27 cellular contexts compared by ENCODE assay signal in the genomic region with DNA sequence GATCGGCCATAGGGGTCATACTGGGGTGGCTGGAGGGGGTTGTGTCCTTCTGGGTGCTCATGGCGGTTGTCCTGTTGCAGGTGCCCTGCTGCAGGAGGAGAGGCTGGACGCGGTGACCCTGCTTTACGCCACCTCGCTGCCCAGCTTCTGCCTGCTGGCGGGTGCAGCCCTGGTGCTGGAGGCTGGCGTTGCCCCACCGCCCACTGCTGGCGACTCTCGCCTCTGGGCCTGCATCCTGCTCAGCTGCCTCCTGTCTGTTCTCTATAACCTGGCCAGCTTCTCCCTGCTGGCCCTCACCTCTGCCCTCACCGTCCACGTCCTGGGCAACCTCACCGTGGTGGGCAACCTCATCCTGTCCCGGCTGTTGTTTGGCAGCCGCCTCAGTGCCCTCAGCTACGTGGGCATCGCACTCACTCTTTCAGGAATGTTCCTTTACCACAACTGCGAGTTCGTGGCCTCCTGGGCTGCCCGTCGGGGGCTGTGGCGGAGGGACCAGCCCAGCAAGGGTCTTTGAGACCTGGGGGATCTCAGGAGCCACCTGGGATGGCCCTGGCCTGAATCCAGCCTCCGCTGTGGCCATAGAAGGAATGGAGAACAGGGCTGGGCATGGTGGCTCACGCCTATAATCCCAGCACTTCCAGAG. TPM values are rescaled to one million over a fixed set of nuclear protein-coding genes. Genes with fewer than 3 reads are reported as not detected.
"Had no signal": no experiment of that assay in that cellular context is flagged by ENCODE, and none has a peak within 500 bp of the region (broad histone marks: within the 10 kb centered on the region; RNA-seq: fewer than 3 reads in every experiment).

No MANE protein-coding gene starts in this region.

- H3K9me3 Mint-ChIP-seq: activated B cell treated with CpG ODN at 0.5 μM for 24 hours; activated CD4-positive, alpha-beta memory T cell treated with anti-CD3 and anti-CD28 coated beads for 36 hours; activated CD4-positive, alpha-beta T cell treated with anti-CD3 and anti-CD28 coated beads, Interleukin-2, amount 10 ng/mL, durations not matched to agents 7 days and 5 days; activated naive CD8-positive, alpha-beta T cell treated with anti-CD3 and anti-CD28 coated beads for 36 hours; activated T-cell treated with anti-CD3 and anti-CD28 coated beads, Interleukin-2, amount 50 U/mL, for 4 hours; T-cell had no signal

- FAIRE-seq: TTC549 had no signal

- H3K27ac Mint-ChIP-seq: activated B cell treated with CpG ODN at 0.5 μM for 24 hours; activated CD4-positive, alpha-beta memory T cell treated with anti-CD3 and anti-CD28 coated beads for 36 hours; activated CD4-positive, alpha-beta T cell treated with anti-CD3 and anti-CD28 coated beads, Interleukin-2, amount 10 ng/mL, durations not matched to agents 7 days and 5 days; activated naive CD8-positive, alpha-beta T cell treated with anti-CD3 and anti-CD28 coated beads for 36 hours; T-cell had no signal

- H3K27me3 ChIP-seq: brain microvascular endothelial cell, cardiac muscle cell had no signal

- H3K36me3 Mint-ChIP-seq: T-cell had no signal

- H3K27me3 Mint-ChIP-seq: activated B cell treated with CpG ODN at 0.5 μM for 24 hours; activated CD4-positive, alpha-beta memory T cell treated with anti-CD3 and anti-CD28 coated beads for 36 hours; activated CD4-positive, alpha-beta T cell treated with anti-CD3 and anti-CD28 coated beads, Interleukin-2, amount 10 ng/mL, durations not matched to agents 7 days and 5 days; activated naive CD8-positive, alpha-beta T cell treated with anti-CD3 and anti-CD28 coated beads for 36 hours; T-cell had no signal

- H3K4me3 Mint-ChIP-seq: activated B cell treated with CpG ODN at 0.5 μM for 24 hours; activated CD4-positive, alpha-beta memory T cell treated with anti-CD3 and anti-CD28 coated beads for 36 hours; activated CD4-positive, alpha-beta T cell treated with anti-CD3 and anti-CD28 coated beads, Interleukin-2, amount 10 ng/mL, durations not matched to agents 7 days and 5 days; activated naive CD8-positive, alpha-beta T cell treated with anti-CD3 and anti-CD28 coated beads for 36 hours; activated T-cell treated with anti-CD3 and anti-CD28 coated beads, Interleukin-2, amount 50 U/mL, for 4 hours; T-cell had no signal

- H3K36me3 ChIP-seq: brain microvascular endothelial cell, cardiac muscle cell had no signal

- H3K4me3 ChIP-seq: cardiac muscle cell, SK-N-MC had no signal

- DNase-seq: activated B cell treated with CpG ODN at 0.5 μM for 24 hours; activated CD4-positive, alpha-beta memory T cell treated with anti-CD3 and anti-CD28 coated beads for 36 hours; activated CD4-positive, alpha-beta T cell treated with anti-CD3 and anti-CD28 coated beads for 1 hour; activated CD4-positive, alpha-beta T cell treated with anti-CD3 and anti-CD28 coated beads, Interleukin-2, amount 10 ng/mL, durations not matched to agents 7 days and 5 days; activated CD8-positive, alpha-beta memory T cell treated with anti-CD3 and anti-CD28 coated beads for 24 hours; activated effector memory CD4-positive, alpha-beta T cell treated with anti-CD3 and anti-CD28 coated beads, Interleukin-2, amount 50 U/mL, for 16 hours; activated naive CD4-positive, alpha-beta T cell treated with Interleukin-2 at 50 U/mL for 16 hours; activated naive CD8-positive, alpha-beta T cell treated with anti-CD3 and anti-CD28 coated beads for 36 hours; activated T-cell treated with anti-CD3 and anti-CD28 coated beads, Interleukin-2, amount 50 U/mL, for 4 hours; brain microvascular endothelial cell; Kasumi-1; KBM-7; NCI-H1105 treated with DMSO at 0.1 percent for 48 hours; NCI-H1436 treated with DMSO at 0.1 percent for 48 hours; NCI-H187; NCI-H2081; NCI-H510A treated with DMSO at 0.1 percent for 48 hours; OCI-M1; RPMI8226; T-cell; T-helper 2 cell; T1000 had no signal

- H3K27ac ChIP-seq: brain microvascular endothelial cell, cardiac muscle cell, SK-N-MC had no signal

- ATAC-seq: activated T-cell treated with anti-CD3 and anti-CD28 coated beads, Interleukin-2, amount 50 U/mL, for 4 hours; Panc1; Right ventricle myocardium inferior; T-cell had no signal

RNA-seq across cellular contexts. Expression of a gene that starts 39.7 kb away (rescaled TPM):
- total RNA-seq: activated B cell treated with CpG ODN at 0.5 μM for 24 hours had no signal
